19 cellular contexts compared by ENCODE assay signal in genomic region chr17:4579678-4580077, GRCh38. TPM values are rescaled to one million over a fixed set of nuclear protein-coding genes. Genes with fewer than 3 reads are reported as not detected.
DNase-seq lines count a peak whose midpoint lies in the region; ATAC-seq, FAIRE-seq and TF ChIP-seq lines count a peak whose summit lies in the region.
"Had no signal": no experiment of that assay in that cellular context is flagged by ENCODE, and none has a peak within 500 bp of the region (broad histone marks: within the 10 kb centered on the region; RNA-seq: fewer than 3 reads in every experiment).

No MANE protein-coding gene starts in this region.

- no peak overlapping the region for H3K4me3 Mint-ChIP-seq in nephron
- peak overlapping the region; percentile 74 for H3K4me3 Mint-ChIP-seq in type B pancreatic cell
- H3K4me3 Mint-ChIP-seq: B cell; CD4-positive, alpha-beta T cell; HFFc6 had no signal

- peaks cover 11% of the 10 kb centered on the region for H3K27me3 ChIP-seq in bronchial epithelial cell (ENCODE audit: control insufficient read depth, insufficient read depth, low read length)

- no peak overlapping the region for H3K27ac ChIP-seq in epithelial cell of prostate
- H3K27ac ChIP-seq: HL-60 had no signal

- H3K27me3 Mint-ChIP-seq in nephron (ENCODE audit: low read depth) (peaks cover 5% of the 10 kb centered on the region), type B pancreatic cell (peaks cover 9% of the 10 kb centered on the region)

- TF ChIP-seq CTCF in bronchial epithelial cell (IDR thresholded peaks at IDR 0.05; ENCODE audit: insufficient read depth, low read length, severe bottlenecking) (no peak), nephron (IDR thresholded peaks at IDR 0.05; ENCODE audit: unreplicated experiment in 3 of 3) (no peak), type B pancreatic cell (conservative IDR thresholded peaks at IDR 0.05) (no peak)

- H3K27ac Mint-ChIP-seq in nephron (peak overlapping the region; percentile 65 to 78 (median 76)), type B pancreatic cell (peak overlapping the region; percentile 71)
- H3K27ac Mint-ChIP-seq: B cell; CD4-positive, alpha-beta T cell; HFFc6 had no signal

- ATAC-seq in GM21825 (IDR thresholded peaks at IDR 0.05; ENCODE audit: unreplicated experiment), result no peak

- peak; percentile 95 for FAIRE-seq in bronchial epithelial cell (lab: Jason Lieb, UNC)
- FAIRE-seq: A204.1, GM18507 had no signal

- DNase-seq in bronchial epithelial cell (ENCODE audit: low read depth) (no peak), epithelial cell of prostate (ENCODE audit: low read depth, low spot score) (peak; percentile 22), type B pancreatic cell (ENCODE audit: extremely low spot score, unreplicated experiment) (no peak), NCI-H1436 (lab: John Stamatoyannopoulos, UW) (no peak)
- no peak for DNase-seq in stimulated activated CD4-positive, alpha-beta T cell treated with anti-CD3 and anti-CD28 coated beads, Interleukin-4, amount 100 ng/mL, for 24 hours
- DNase-seq: C1 segment of cervical spinal cord; Calu3; CD4-positive, alpha-beta T cell; DMS 273 treated with DMSO at 0.1 percent for 48 hours; GOT3; HCEC 1CT; HFFc6 had no signal

- no peaks in the 10 kb centered on the region for H3K36me3 Mint-ChIP-seq in nephron (ENCODE audit: low read depth)
- no peaks in the 10 kb centered on the region for H3K36me3 Mint-ChIP-seq in type B pancreatic cell

- H3K36me3 ChIP-seq in bronchial epithelial cell (ENCODE audit: control insufficient read depth, insufficient read depth, low read length), result no peaks in the 10 kb centered on the region

- H3K4me3 ChIP-seq in bronchial epithelial cell (ENCODE audit: low read depth, low read length), result no peak overlapping the region

- H3K9me3 Mint-ChIP-seq in nephron (no peaks in the 10 kb centered on the region), type B pancreatic cell (no peaks in the 10 kb centered on the region)
- H3K9me3 Mint-ChIP-seq: CD4-positive, alpha-beta T cell; HFFc6 had no signal

- peaks cover 66% of the 10 kb centered on the region for H3K4me1 Mint-ChIP-seq in nephron
- H3K4me1 Mint-ChIP-seq in type B pancreatic cell (ENCODE audit: unreplicated experiment), result peaks cover 38% of the 10 kb centered on the region

RNA-seq across cellular contexts. Expression of gene SMTNL2, which starts 4.7 kb away (rescaled TPM):
- not detected in 2 replicates for total RNA-seq in bronchial epithelial cell
- total RNA-seq in type B pancreatic cell (ENCODE audit: low replicate concordance), result 19.4 and 25.5 TPM in 2 replicates
- total RNA-seq: B cell; Calu3; CD4-positive, alpha-beta T cell; Daoy; HFFc6 had no signal

RNA-seq across cellular contexts. Expression of gene GGT6, which starts 19.3 kb away (rescaled TPM):
- total RNA-seq in bronchial epithelial cell (6.6 and 24.1 TPM in 2 replicates), type B pancreatic cell (ENCODE audit: low replicate concordance) (1.0 and 1.4 TPM in 2 replicates)
- total RNA-seq: B cell; CD4-positive, alpha-beta T cell; Daoy; HFFc6 had no signal

RNA-seq across cellular contexts. Expression of gene MYBBP1A, which starts 24.5 kb away (rescaled TPM):
- total RNA-seq in bronchial epithelial cell, result 45.1 and 60.6 TPM in 2 replicates
- total RNA-seq in type B pancreatic cell (ENCODE audit: low replicate concordance), result 63.7 and 66.0 TPM in 2 replicates

Comparison
In these comparisons a context has a peak if more than half of its experiments do, and no peak if none do; other contexts are left out.
1. RNA of gene SMTNL2, which starts 4.7 kb away (total RNA-seq): 19.4 to 25.5 TPM in type B pancreatic cell; not detected in bronchial epithelial cell; every median in the first group is over 10 times any median in the second.